In the genomic region with DNA sequence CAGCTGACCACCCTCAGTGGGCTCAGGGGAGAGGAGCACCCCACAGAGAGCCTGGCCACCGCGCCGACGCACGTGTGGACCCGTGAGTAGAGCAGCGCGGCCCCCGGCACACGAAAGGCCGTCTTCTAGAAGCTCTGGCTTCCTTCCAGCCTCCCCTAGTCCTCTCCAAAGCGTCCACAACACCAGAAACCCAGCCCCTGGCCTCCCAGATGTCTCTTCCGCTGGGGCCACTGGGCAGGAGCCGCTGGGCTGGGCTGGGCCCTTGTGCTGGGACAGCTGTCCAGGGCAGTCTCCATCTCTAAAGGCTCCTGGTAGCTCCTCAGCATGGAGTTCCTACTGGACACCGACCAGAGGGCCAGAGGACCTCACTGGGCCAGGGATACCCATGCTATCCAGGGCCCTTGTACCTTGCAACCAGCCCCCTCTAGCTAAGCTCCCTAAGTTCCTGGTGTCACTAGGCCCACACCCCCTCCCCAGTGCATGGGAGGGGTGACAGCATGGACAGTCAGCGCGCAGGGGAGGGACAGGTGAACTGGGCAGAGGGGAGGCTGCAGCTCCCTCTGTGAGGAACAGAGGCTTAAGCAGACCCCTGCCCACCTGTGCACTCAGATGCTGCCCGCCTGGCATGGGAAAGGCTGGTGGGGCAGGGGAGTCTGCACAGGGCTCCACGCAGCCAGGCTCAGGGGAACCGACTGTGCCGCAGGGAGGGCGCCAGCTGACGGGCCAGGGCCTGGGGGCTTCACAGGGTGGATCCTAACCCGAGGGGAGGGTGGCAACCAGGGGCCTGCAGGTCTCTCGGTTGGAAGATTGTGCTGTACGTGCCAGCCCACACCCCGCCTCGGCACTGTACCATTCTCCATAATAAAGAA, we compare ENCODE assay signal across 22 cellular contexts. TPM values are rescaled to one million over a fixed set of nuclear protein-coding genes. Genes with fewer than 3 reads are reported as not detected.
DNase-seq lines count a peak whose midpoint lies in the region; ATAC-seq, FAIRE-seq and TF ChIP-seq lines count a peak whose summit lies in the region.
"Had no signal": no experiment of that assay in that cellular context is flagged by ENCODE, and none has a peak within 500 bp of the region (broad histone marks: within the 10 kb centered on the region; RNA-seq: fewer than 3 reads in every experiment).

No MANE protein-coding gene starts in this region.

- no peaks in the 10 kb centered on the region for H3K36me3 Mint-ChIP-seq in type B pancreatic cell
- peaks cover 5% of the 10 kb centered on the region for H3K36me3 Mint-ChIP-seq in activated T-cell treated with anti-CD3 and anti-CD28 coated beads, Interleukin-2, amount 50 U/mL, for 4 hours (ENCODE audit: insufficient read depth)

- POLR2A ChIA-PET in H1 (lab: Charles Lee; ENCODE audit: partially characterized antibody) = interaction anchor here (0.6 kb wide), 1 partner anchor 87 kb away, joined by 3 read pairs; no protein-coding TSS in a partner anchor

- H2BK5ac ChIP-seq in H1 (ENCODE audit: low read depth, low read length) (no peak overlapping the region), neuronal stem cell (ENCODE audit: low read length) (no peak overlapping the region)

- no peak overlapping the region for H4K91ac ChIP-seq in H1 (replicated peaks; ENCODE audit: insufficient read length, low read length)
- no peak overlapping the region for H4K91ac ChIP-seq in neuronal stem cell (ENCODE audit: low read depth, low read length, poor library complexity)

- H2BK12ac ChIP-seq in H1 (ENCODE audit: low read depth, low read length) (no peak overlapping the region), neuronal stem cell (ENCODE audit: low read length) (no peak overlapping the region)

- H4K8ac ChIP-seq in H1 (ENCODE audit: extremely low read depth, insufficient read depth, low read length) (peak overlapping the region; percentile 85; the same call in 1 of the 2 replicates), neuronal stem cell (ENCODE audit: low read depth, low read length) (no peak overlapping the region)

- H3K4me1 Mint-ChIP-seq in type B pancreatic cell (ENCODE audit: unreplicated experiment) = peaks cover 7% of the 10 kb centered on the region
- peaks cover 2% of the 10 kb centered on the region for H3K4me1 Mint-ChIP-seq in activated T-cell treated with anti-CD3 and anti-CD28 coated beads, Interleukin-2, amount 50 U/mL, for 4 hours (ENCODE audit: low read depth)

- no peaks in the 10 kb centered on the region for H3K27me3 Mint-ChIP-seq in type B pancreatic cell
- peaks cover 1% of the 10 kb centered on the region for H3K27me3 Mint-ChIP-seq in activated T-cell treated with anti-CD3 and anti-CD28 coated beads, Interleukin-2, amount 50 U/mL, for 4 hours (ENCODE audit: low read depth)
- H3K27me3 Mint-ChIP-seq: CD8-positive, alpha-beta memory T cell had no signal

- H4K20me1 ChIP-seq in H1 (replicated peaks in 1 of 2; ENCODE audit: control insufficient read depth in 1 of 2, insufficient read depth in 2 of 2, low read length in 2 of 2) = no peaks in the 10 kb centered on the region

- peak; percentile 46 for DNase-seq in Right ventricle myocardium inferior (ENCODE audit: missing footprints)
- DNase-seq in Right ventricle myocardium superior = no peak
- DNase-seq in H1 (ENCODE audit: low read depth in 1 of 2, low spot score in 2 of 2) = no peak
- DNase-seq in neuronal stem cell (ENCODE audit: low spot score) = no peak
- DNase-seq in type B pancreatic cell (ENCODE audit: extremely low spot score, unreplicated experiment) = peak; percentile 66
- DNase-seq in foreskin fibroblast = no peak
- DNase-seq in NCI-H1694 treated with DMSO at 0.1 percent for 48 hours (lab: John Stamatoyannopoulos, UW) = no peak
- no peak for DNase-seq in activated T-cell treated with anti-CD3 and anti-CD28 coated beads, Interleukin-2, amount 50 U/mL, for 4 hours
- DNase-seq: Calu3; CD8-positive, alpha-beta memory T cell; MG63; NCI-H1048; NCI-H1417 treated with DMSO at 0.1 percent for 48 hours; NCI-H187 treated with DMSO at 0.1 percent for 48 hours; NCI-H2107; NCI-H446 treated with DMSO at 0.1 percent for 48 hours; SHP77 treated with DMSO at 0.1 percent for 48 hours had no signal

- H2AFZ ChIP-seq in H1 (ENCODE audit: low read length) = no peak overlapping the region
- no peak overlapping the region for H2AFZ ChIP-seq in neuronal stem cell (ENCODE audit: low read length)

- 86% methylated on average over 20 of the region's 28 CpGs; no CpG with 5 or more reads in 1 of the 2 experiments for WGBS in H1 (ENCODE audit: extremely low coverage in 1 of 2, insufficient coverage in 1 of 2, insufficient read length in 1 of 2, insufficient replicate concordance in 2 of 2, low coverage in 1 of 2, low lambda C conversion rate in 2 of 2, missing lambda C conversion rate in 1 of 2), 2 experiments
- WGBS in neuronal stem cell (ENCODE audit: extremely low coverage in 2 of 2, insufficient read length in 2 of 2, insufficient replicate concordance in 1 of 2), 2 donors = no CpG with 5 or more reads among the region's 28 CpGs

- no peaks in the 10 kb centered on the region for H3K9me3 Mint-ChIP-seq in type B pancreatic cell
- no peaks in the 10 kb centered on the region for H3K9me3 Mint-ChIP-seq in activated T-cell treated with anti-CD3 and anti-CD28 coated beads, Interleukin-2, amount 50 U/mL, for 4 hours
- H3K9me3 Mint-ChIP-seq: CD8-positive, alpha-beta memory T cell had no signal

- H3K27ac Mint-ChIP-seq in type B pancreatic cell = no peak overlapping the region

- H3K9ac ChIP-seq in H1 (replicated peaks in 1 of 4; ENCODE audit: extremely low read depth in 1 of 4, low read depth in 3 of 4, low read length in 3 of 4) (no peak overlapping the region), neuronal stem cell (ENCODE audit: low read depth, low read length, poor library complexity) (no peak overlapping the region)

- H3K56ac ChIP-seq in H1 (replicated peaks; ENCODE audit: insufficient read length, low read depth, low read length) = no peak overlapping the region

- H3K4me1 ChIP-seq in H1 (replicated peaks in 1 of 4; ENCODE audit: control insufficient read depth in 3 of 4, insufficient read depth in 4 of 4, low read length in 3 of 4) (no peaks in the 10 kb centered on the region; a peak in 1 of 7 replicates), neuronal stem cell (ENCODE audit: control insufficient read depth in 2 of 2, insufficient read depth in 1 of 2, low read depth in 1 of 2, low read length in 2 of 2) (peaks cover 6 to 8% of the 10 kb centered on the region in 2 donors)

- H3K23ac ChIP-seq in H1 (ENCODE audit: insufficient read length) = no peak overlapping the region
- peak overlapping the region; percentile 43 for H3K23ac ChIP-seq in neuronal stem cell (ENCODE audit: low read depth, low read length, poor library complexity)

- CTCF ChIA-PET in H1 (lab: Charles Lee; ENCODE audit: partially characterized antibody) = interaction anchor here (0.5 to 2.3 kb wide), 10 partner anchors 9 to 933 kb away, joined by 3 to 12 read pairs (median 3); no protein-coding TSS in a partner anchor

- H3K14ac ChIP-seq in H1 (ENCODE audit: insufficient read length) (no peak overlapping the region), neuronal stem cell (ENCODE audit: low read length) (peak overlapping the region; percentile 56)

- H3K79me1 ChIP-seq in H1 (ENCODE audit: low read depth, low read length) (no peaks in the 10 kb centered on the region), neuronal stem cell (ENCODE audit: low read depth, low read length) (peaks cover 4% of the 10 kb centered on the region)

- no peak for TF ChIP-seq RAD21 in H1 (IDR thresholded peaks at IDR 0.05 in 1 of 2, conservative IDR thresholded peaks at IDR 0.05 in 1 of 2; ENCODE audit: low read depth in 2 of 2, low read length in 2 of 2)

- H3K4ac ChIP-seq in H1 (replicated peaks; ENCODE audit: insufficient read length, low read depth, low read length) (no peak overlapping the region), neuronal stem cell (ENCODE audit: low read length) (peak overlapping the region; percentile 11)

- H3K4me2 ChIP-seq in H1 (ENCODE audit: insufficient read depth in 1 of 2, low read depth in 2 of 2, low read length in 2 of 2) (no peak overlapping the region), neuronal stem cell (ENCODE audit: insufficient read depth, low read length, poor library complexity, severe bottlenecking) (no peak overlapping the region)

- no peak overlapping the region for H3K18ac ChIP-seq in H1 (ENCODE audit: extremely low read depth, low read length)
- H3K18ac ChIP-seq in neuronal stem cell (ENCODE audit: low read length) = peak overlapping the region; percentile 17

- no peak for FAIRE-seq in H1 (lab: Jason Lieb, UNC)
- FAIRE-seq: A204.1, G401.6, GM18507, H54 had no signal

- no peak overlapping the region for H3K4me3 Mint-ChIP-seq in type B pancreatic cell
- no peak overlapping the region for H3K4me3 Mint-ChIP-seq in activated T-cell treated with anti-CD3 and anti-CD28 coated beads, Interleukin-2, amount 50 U/mL, for 4 hours
- H3K4me3 Mint-ChIP-seq: CD8-positive, alpha-beta memory T cell had no signal

- H3K27ac ChIP-seq in H1 (ENCODE audit: low read depth, low read length) (no peak overlapping the region), neuronal stem cell (replicated peaks; ENCODE audit: low read length) (no peak overlapping the region)
- H3K27ac ChIP-seq: C4-2B had no signal

- H2BK15ac ChIP-seq in H1 (ENCODE audit: low read length) (no peak overlapping the region), neuronal stem cell (ENCODE audit: low read length) (no peak overlapping the region)

- no peak overlapping the region for H2BK20ac ChIP-seq in H1 (ENCODE audit: low read length)

- H3K27me3 ChIP-seq in H1 (replicated peaks in 1 of 4; ENCODE audit: control insufficient read depth in 3 of 4, extremely low read depth in 1 of 4, insufficient read depth in 3 of 4, low read length in 3 of 4) = no peaks in the 10 kb centered on the region
- H3K27me3 ChIP-seq in neuronal stem cell (ENCODE audit: control insufficient read depth in 3 of 3, insufficient read depth in 3 of 3, low read depth in 1 of 3, low read length in 3 of 3) = peaks cover 0 to 48% (median 2%) of the 10 kb centered on the region in 3 experiments
- H3K27me3 ChIP-seq: MG63 had no signal

- TF ChIP-seq POLR2A in H1 (IDR thresholded peaks at IDR 0.05; ENCODE audit: control extremely low read depth in 1 of 2, low read depth in 2 of 2, low read length in 2 of 2) = no peak

- H2AK5ac ChIP-seq in H1 (ENCODE audit: low read depth, low read length) (no peak overlapping the region), neuronal stem cell (ENCODE audit: low read depth, low read length) (no peak overlapping the region)

- no peak overlapping the region for H2BK120ac ChIP-seq in H1 (replicated peaks; ENCODE audit: low read depth, low read length)
- H2BK120ac ChIP-seq in neuronal stem cell (ENCODE audit: low read depth, low read length) = no peak overlapping the region

- H3K36me3 ChIP-seq in H1 (ENCODE audit: control insufficient read depth in 2 of 4, insufficient read depth in 4 of 4, low read length in 3 of 4) (no peaks in the 10 kb centered on the region), neuronal stem cell (replicated peaks in 1 of 2; ENCODE audit: control insufficient read depth in 2 of 2, insufficient read depth in 2 of 2, low read length in 2 of 2) (no peaks in the 10 kb centered on the region)

- no peaks in the 10 kb centered on the region for H3K23me2 ChIP-seq in H1 (ENCODE audit: low read depth, low read length)

- TF ChIP-seq EP300 in H1 (IDR thresholded peaks at IDR 0.05; ENCODE audit: borderline replicate concordance in 1 of 2, low read depth in 2 of 2, low read length in 2 of 2) = no peak

- H4K5ac ChIP-seq in H1 (ENCODE audit: insufficient read length, low read depth, low read length) = no peak overlapping the region

- ATAC-seq in Right ventricle myocardium inferior (no peak), Right ventricle myocardium superior (ENCODE audit: poor library complexity) (no peak)
- no peak for ATAC-seq in activated T-cell treated with anti-CD3 and anti-CD28 coated beads, Interleukin-2, amount 50 U/mL, for 4 hours

- TF ChIP-seq CTCF in H1 (IDR thresholded peaks at IDR 0.05; ENCODE audit: control extremely low read depth in 1 of 3, insufficient read depth in 1 of 3, low read depth in 1 of 3, low read length in 3 of 3) = no peak
- no peak for TF ChIP-seq CTCF in type B pancreatic cell (conservative IDR thresholded peaks at IDR 0.05)
- no peak for TF ChIP-seq CTCF in foreskin fibroblast (IDR thresholded peaks at IDR 0.05; ENCODE audit: low read depth, low read length)

- no peaks in the 10 kb centered on the region for H3K9me3 ChIP-seq in H1 (ENCODE audit: insufficient read depth in 2 of 2, low read depth in 1 of 2, low read length in 1 of 2)
- H3K9me3 ChIP-seq in neuronal stem cell (replicated peaks in 1 of 2; ENCODE audit: control insufficient read depth in 2 of 2, insufficient read depth in 1 of 2, low read depth in 1 of 2, low read length in 2 of 2) = no peaks in the 10 kb centered on the region
- H3K9me3 ChIP-seq: MG63 had no signal

- H3K79me2 ChIP-seq in H1 (ENCODE audit: control insufficient read depth in 1 of 2, insufficient read depth in 2 of 2, low read length in 2 of 2) = no peaks in the 10 kb centered on the region

- no peak overlapping the region for H3K4me3 ChIP-seq in H1 (ENCODE audit: extremely low read depth in 1 of 4, insufficient read depth in 2 of 4, low read depth in 3 of 4, low read length in 4 of 4)
- H3K4me3 ChIP-seq in neuronal stem cell (ENCODE audit: low read length in 2 of 2) = no peak overlapping the region
- no peak overlapping the region for H3K4me3 ChIP-seq in foreskin fibroblast (ENCODE audit: low read depth in 1 of 2, low read length in 2 of 2)
- H3K4me3 ChIP-seq: MG63 had no signal

- intact Hi-C loops in Right ventricle myocardium inferior (cut with DNase I) (no loop called here), Right ventricle myocardium superior (cut with DNase I) (no loop called here)

RNA-seq across cellular contexts. Expression of gene MTERF4, which starts 32.9 kb away (rescaled TPM):
- total RNA-seq in Right ventricle myocardium inferior (23.0 TPM), Right ventricle myocardium superior (23.8 TPM), type B pancreatic cell (ENCODE audit: low replicate concordance) (38.9 and 46.3 TPM in 2 replicates)
- 25.8 and 25.9 TPM in 2 replicates for total RNA-seq in H1 (2021; fragmentation: NEBNext Ultra II Directional; extraction: Animal tissue kit (Norgen Biotek cat#: 25700))
- polyA plus RNA-seq in H1 (2011; rRNA removed) = 25.8 and 28.5 TPM in 2 replicates
- 52.9 TPM for polyA plus RNA-seq in H1 (2011; cell fraction: cytosol; rRNA removed)
- 50.1 TPM for polyA plus RNA-seq in H1 (2011; cell fraction: nucleus; rRNA removed)
- polyA plus RNA-seq in H1 (2012, experiment 1 of 2) = 41.8 to 54.8 TPM (median 42.8 TPM) in 4 replicates
- polyA plus RNA-seq in H1 (2012, experiment 2 of 2) = 9.6 TPM
- polyA plus RNA-seq in H1 (2013, experiment 1 of 2) = 17.2 TPM
- 16.0 TPM for polyA plus RNA-seq in H1 (2013, experiment 2 of 2)
- 54.4 and 57.0 TPM in 2 replicates for polyA minus RNA-seq in H1 (2011; rRNA and poly(A)+ RNA removed)
- 27.4 TPM for polyA minus RNA-seq in H1 (2011; cell fraction: cytosol; rRNA and poly(A)+ RNA removed)
- 41.5 TPM for polyA minus RNA-seq in H1 (2011; cell fraction: nucleus; rRNA and poly(A)+ RNA removed)
- polyA plus RNA-seq in neuronal stem cell (2013, experiment 1 of 2) = 19.9 TPM
- 20.1 TPM for polyA plus RNA-seq in neuronal stem cell (2013, experiment 2 of 2)
- total RNA-seq in activated T-cell treated with anti-CD3 and anti-CD28 coated beads, Interleukin-2, amount 50 U/mL, for 4 hours = 10 to 100 TPM; 40.5 to 42.3 (median 41.8) TPM

Comparison
In these comparisons a context has a peak if more than half of its experiments do, and no peak if none do; other contexts are left out.
1. DNase-seq: peak in Right ventricle myocardium inferior (single experiment) and type B pancreatic cell (single experiment); none in Right ventricle myocardium superior (single experiment), H1 (0 of 2), neuronal stem cell (single experiment), foreskin fibroblast (0 of 2), NCI-H1694 treated with DMSO at 0.1 percent for 48 hours (single experiment) and activated T-cell treated with anti-CD3 and anti-CD28 coated beads, Interleukin-2, amount 50 U/mL, for 4 hours (single experiment).